ENCODE assay signal across 8 cellular contexts in the genomic region with DNA sequence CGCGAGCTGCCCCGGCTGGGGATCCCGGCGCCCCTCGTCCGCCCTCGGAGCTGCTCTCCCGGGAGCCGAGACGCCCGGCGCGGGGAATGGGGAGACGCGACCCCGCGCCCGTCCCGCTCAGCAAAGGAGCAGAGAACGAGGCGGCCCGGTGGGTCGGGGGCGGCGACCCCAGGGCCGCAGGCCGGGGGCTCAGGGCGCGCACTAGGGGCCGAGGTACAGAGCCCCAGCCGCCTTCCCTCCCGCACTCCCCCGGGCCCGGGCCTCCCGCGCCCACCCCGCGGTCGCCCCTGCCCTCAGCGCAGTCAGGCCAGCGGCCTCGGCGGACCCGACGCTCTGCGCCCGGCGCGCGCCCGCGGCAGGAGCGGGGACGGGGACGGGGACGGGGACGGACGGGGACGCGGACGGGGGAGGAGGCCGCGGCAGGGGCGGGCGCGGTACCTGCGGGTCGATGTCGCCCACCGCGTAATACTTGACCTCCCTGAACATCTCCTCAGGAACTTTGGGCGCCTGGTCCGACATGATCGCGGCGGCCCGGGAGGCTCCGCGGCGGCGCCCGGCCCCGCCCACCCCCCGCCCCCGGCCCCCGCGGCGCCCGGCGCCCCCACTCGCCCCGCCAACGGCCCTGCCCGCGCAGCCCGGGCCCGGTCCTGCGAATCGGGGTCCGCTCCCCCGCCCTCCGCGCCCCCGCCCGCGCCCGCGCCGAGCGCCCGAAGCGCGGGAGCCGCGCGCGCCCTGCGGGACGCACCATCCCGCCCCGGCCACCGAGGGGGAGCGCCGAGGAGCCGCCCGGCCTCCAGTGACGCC. TPM values are rescaled to one million over a fixed set of nuclear protein-coding genes. Genes with fewer than 3 reads are reported as not detected.
DNase-seq lines count a peak whose midpoint lies in the region; ATAC-seq and TF ChIP-seq lines count a peak whose summit lies in the region.

A gene with protein sequence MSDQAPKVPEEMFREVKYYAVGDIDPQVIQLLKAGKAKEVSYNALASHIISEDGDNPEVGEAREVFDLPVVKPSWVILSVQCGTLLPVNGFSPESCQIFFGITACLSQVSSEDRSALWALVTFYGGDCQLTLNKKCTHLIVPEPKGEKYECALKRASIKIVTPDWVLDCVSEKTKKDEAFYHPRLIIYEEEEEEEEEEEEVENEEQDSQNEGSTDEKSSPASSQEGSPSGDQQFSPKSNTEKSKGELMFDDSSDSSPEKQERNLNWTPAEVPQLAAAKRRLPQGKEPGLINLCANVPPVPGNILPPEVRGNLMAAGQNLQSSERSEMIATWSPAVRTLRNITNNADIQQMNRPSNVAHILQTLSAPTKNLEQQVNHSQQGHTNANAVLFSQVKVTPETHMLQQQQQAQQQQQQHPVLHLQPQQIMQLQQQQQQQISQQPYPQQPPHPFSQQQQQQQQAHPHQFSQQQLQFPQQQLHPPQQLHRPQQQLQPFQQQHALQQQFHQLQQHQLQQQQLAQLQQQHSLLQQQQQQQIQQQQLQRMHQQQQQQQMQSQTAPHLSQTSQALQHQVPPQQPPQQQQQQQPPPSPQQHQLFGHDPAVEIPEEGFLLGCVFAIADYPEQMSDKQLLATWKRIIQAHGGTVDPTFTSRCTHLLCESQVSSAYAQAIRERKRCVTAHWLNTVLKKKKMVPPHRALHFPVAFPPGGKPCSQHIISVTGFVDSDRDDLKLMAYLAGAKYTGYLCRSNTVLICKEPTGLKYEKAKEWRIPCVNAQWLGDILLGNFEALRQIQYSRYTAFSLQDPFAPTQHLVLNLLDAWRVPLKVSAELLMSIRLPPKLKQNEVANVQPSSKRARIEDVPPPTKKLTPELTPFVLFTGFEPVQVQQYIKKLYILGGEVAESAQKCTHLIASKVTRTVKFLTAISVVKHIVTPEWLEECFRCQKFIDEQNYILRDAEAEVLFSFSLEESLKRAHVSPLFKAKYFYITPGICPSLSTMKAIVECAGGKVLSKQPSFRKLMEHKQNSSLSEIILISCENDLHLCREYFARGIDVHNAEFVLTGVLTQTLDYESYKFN (minus strand): TSS at position 714 of the 804 bp plus-strand sequence. CDS start 195 bp downstream, at position 519.

- no peaks in the 10 kb centered on the region for H3K9me3 ChIP-seq in NT2/D1 (ENCODE audit: insufficient read depth, low read length)
- H3K9me3 ChIP-seq in gastroesophageal sphincter = no peaks in the 10 kb centered on the region
- H3K9me3 ChIP-seq in upper lobe of left lung = no peaks in the 10 kb centered on the region

- H3K4me3 ChIP-seq in NT2/D1 (ENCODE audit: insufficient read length, low read depth) (peak within 1 kb of the TSS; percentile 79), gastroesophageal sphincter (peak within 1 kb of the TSS; percentile 71 to 99), upper lobe of left lung (peak within 1 kb of the TSS; percentile 87 to 100 (median 98))

- no peaks in the 10 kb centered on the region for H3K27me3 ChIP-seq in NT2/D1 (ENCODE audit: insufficient read depth, insufficient read length)
- H3K27me3 ChIP-seq in gastroesophageal sphincter = no peaks in the 10 kb centered on the region
- H3K27me3 ChIP-seq in upper lobe of left lung = no peaks in the 10 kb centered on the region

- WGBS in gastroesophageal sphincter (ENCODE audit: low coverage in 1 of 2), 2 donors = no CpG with 5 or more reads among the region's 128 CpGs
- WGBS in upper lobe of left lung, 2 donors = 1% methylated on average over 17 of the region's 128 CpGs; no CpG with 5 or more reads in 1 of the 2 donors

- H3K4me1 ChIP-seq in NT2/D1 (ENCODE audit: insufficient read depth, insufficient read length) (peaks cover 6% of the 10 kb centered on the region), gastroesophageal sphincter (peaks cover 0 to 32% (median 0%) of the 10 kb centered on the region in 3 donors), upper lobe of left lung (peaks cover 9 to 28% (median 18%) of the 10 kb centered on the region in 4 donors)

- peak within 1 kb of the TSS; percentile 98 for H3K9ac ChIP-seq in NT2/D1 (ENCODE audit: insufficient read length, low read depth)

- TF ChIP-seq POLR2A in gastroesophageal sphincter (IDR thresholded peaks at IDR 0.05) (no peak), upper lobe of left lung (IDR thresholded peaks at IDR 0.05) (no peak)

- TF ChIP-seq CTCF in gastroesophageal sphincter (IDR thresholded peaks at IDR 0.05) (no peak), omental fat pad (IDR thresholded peaks at IDR 0.05) (no peak), upper lobe of left lung (IDR thresholded peaks at IDR 0.05) (no peak)

- H3K27ac ChIP-seq in gastroesophageal sphincter (peak within 1 kb of the TSS; percentile 48 to 94 (median 90)), upper lobe of left lung (peak within 1 kb of the TSS; percentile 90 to 97 (median 92))

- H3K36me3 ChIP-seq in NT2/D1 (ENCODE audit: insufficient read depth, insufficient read length, low read length) = peaks cover 46% of the 10 kb centered on the region
- H3K36me3 ChIP-seq in gastroesophageal sphincter = peaks cover 0 to 24% of the 10 kb centered on the region in 2 donors
- peaks cover 0 to 7% (median 5%) of the 10 kb centered on the region in 4 donors for H3K36me3 ChIP-seq in upper lobe of left lung

- TF ChIP-seq EP300 in gastroesophageal sphincter (IDR thresholded peaks at IDR 0.05) (no peak), upper lobe of left lung (IDR thresholded peaks at IDR 0.05) (no peak)

- ATAC-seq in GM18907 (IDR thresholded peaks at IDR 0.05; ENCODE audit: unreplicated experiment) (peak; percentile 68), HG03103 (IDR thresholded peaks at IDR 0.05; ENCODE audit: low read depth, unreplicated experiment) (peak; percentile 51), gastroesophageal sphincter (peak; percentile 79), omental fat pad (ENCODE audit: low FRiP score) (peak; percentile 78), upper lobe of left lung (ENCODE audit: low FRiP score in 2 of 2) (peak; percentile 61 to 89)

- DNase-seq in CD1c-positive myeloid dendritic cell (ENCODE audit: extremely low spot score) (peak; percentile 69), NT2/D1 (ENCODE audit: low read depth, low spot score) (peak; percentile 20), omental fat pad (ENCODE audit: low spot score) (no peak), upper lobe of left lung (peak; percentile 42 to 94)
- DNase-seq in activated T-helper 9 cell treated with anti-CD3 and anti-CD28 coated beads, Interleukin-2, amount 50 U/mL, for 16 hours (ENCODE audit: low read depth) = peak; percentile 53

RNA-seq across cellular contexts. Expression of the gene that starts here (rescaled TPM):
- total RNA-seq in gastroesophageal sphincter = 10 to 100 TPM in 3 of 4 donors, 1 to 10 TPM in 1; 8.1 to 14.3 (median 10.6) TPM
- total RNA-seq in omental fat pad = 10 to 100 TPM in 3 of 4 donors, 1 to 10 TPM in 1; 7.9 to 14.2 (median 11.4) TPM
- 10 to 100 TPM in 3 of 6 donors, 1 to 10 TPM in 3; 8.0 to 18.9 (median 10.5) TPM for total RNA-seq in upper lobe of left lung
